Comparison of ENCODE assay signal across 25 cellular contexts in the genomic region with DNA sequence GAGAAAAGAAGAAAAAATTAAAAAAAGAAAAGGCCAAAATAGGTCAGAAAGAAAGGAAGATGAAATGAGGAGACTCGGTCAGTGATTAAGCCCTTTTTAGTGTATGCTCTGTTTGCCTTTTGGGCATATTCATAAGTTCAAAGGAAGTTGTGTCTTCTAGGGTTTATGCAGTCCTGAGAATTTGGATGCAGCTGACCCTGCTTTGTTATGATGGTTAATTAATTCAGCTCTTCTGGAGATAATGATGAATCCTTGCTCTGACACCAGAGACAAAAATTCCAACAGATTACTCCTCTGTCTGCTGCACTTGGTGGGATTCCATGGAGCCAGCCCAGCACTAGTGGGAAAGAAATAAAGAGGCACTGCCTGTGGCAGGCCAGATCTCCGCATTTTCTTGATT. TPM values are rescaled to one million over a fixed set of nuclear protein-coding genes. Genes with fewer than 3 reads are reported as not detected.
DNase-seq lines count a peak whose midpoint lies in the region; ATAC-seq, FAIRE-seq and TF ChIP-seq lines count a peak whose summit lies in the region.
"Had no signal": no experiment of that assay in that cellular context is flagged by ENCODE, and none has a peak within 500 bp of the region (broad histone marks: within the 10 kb centered on the region; RNA-seq: fewer than 3 reads in every experiment).

No MANE protein-coding gene starts in this region.

- H3K36me3 ChIP-seq in GM23248 (ENCODE audit: low read depth) (no peaks in the 10 kb centered on the region), H1 (ENCODE audit: control insufficient read depth in 2 of 4, insufficient read depth in 4 of 4, low read length in 3 of 4) (no peaks in the 10 kb centered on the region), mesendoderm (ENCODE audit: control insufficient read depth, insufficient read depth, low read length) (no peaks in the 10 kb centered on the region)
- H3K36me3 ChIP-seq: BE2C; BLaER1 treated with 17β-estradiol and CSF1 and Interleukin-3, amounts not matched to agents 10 nM and 100 nM; HAP-1 had no signal

- ATAC-seq in GM18520 (IDR thresholded peaks at IDR 0.05; ENCODE audit: unreplicated experiment), result no peak

- no peak overlapping the region for H2BK5ac ChIP-seq in H1 (ENCODE audit: low read depth, low read length)
- no peak overlapping the region for H2BK5ac ChIP-seq in mesendoderm (ENCODE audit: low read length)

- H3K14ac ChIP-seq in H1 (ENCODE audit: insufficient read length), result no peak overlapping the region

- CTCF ChIA-PET in H1 (lab: Charles Lee; ENCODE audit: partially characterized antibody) (interaction anchor here (0.5 to 10.7 kb wide), 31 partner anchors 8 to 360 kb away, joined by 3 to 290 read pairs (median 6); a partner anchor contains a TSS), MCF 10A (lab: Yijun Ruan, JAX) (interaction anchor here (0.6 to 12.2 kb wide), 38 partner anchors 8 to 233 kb away, joined by 3 to 766 read pairs (median 6); a partner anchor contains a TSS)

- H3K79me1 ChIP-seq in H1 (ENCODE audit: low read depth, low read length), result no peaks in the 10 kb centered on the region
- no peaks in the 10 kb centered on the region for H3K79me1 ChIP-seq in mesendoderm (ENCODE audit: low read length)

- H3K27ac ChIP-seq in GM23248, result no peak overlapping the region
- H3K27ac ChIP-seq in H1 (ENCODE audit: low read depth, low read length), result no peak overlapping the region
- no peak overlapping the region for H3K27ac ChIP-seq in mesendoderm (ENCODE audit: low read depth, low read length)
- H3K27ac ChIP-seq: A549; BLaER1 treated with 17β-estradiol and CSF1 and Interleukin-3, amounts not matched to agents 10 nM and 100 nM had no signal

- H3K4me1 Mint-ChIP-seq in MCF 10A (ENCODE audit: insufficient read depth, unreplicated experiment), result peaks cover 5% of the 10 kb centered on the region

- TF ChIP-seq CTCF in H1 (IDR thresholded peaks at IDR 0.05; ENCODE audit: control extremely low read depth in 1 of 3, insufficient read depth in 1 of 3, low read depth in 1 of 3, low read length in 3 of 3) (no peak), MCF 10A (IDR thresholded peaks at IDR 0.05; ENCODE audit: unreplicated experiment) (no peak)

- no peaks in the 10 kb centered on the region for H3K23me2 ChIP-seq in H1 (ENCODE audit: low read depth, low read length)

- H2AK5ac ChIP-seq in H1 (ENCODE audit: low read depth, low read length) (no peak overlapping the region), mesendoderm (ENCODE audit: low read length) (no peak overlapping the region)

- no peak overlapping the region for H2BK20ac ChIP-seq in H1 (ENCODE audit: low read length)

- no peak for TF ChIP-seq RAD21 in H1 (IDR thresholded peaks at IDR 0.05 in 1 of 2, conservative IDR thresholded peaks at IDR 0.05 in 1 of 2; ENCODE audit: low read depth in 2 of 2, low read length in 2 of 2)

- H4K20me1 ChIP-seq in GM23248 (ENCODE audit: insufficient read depth) (no peaks in the 10 kb centered on the region), H1 (replicated peaks in 1 of 2; ENCODE audit: control insufficient read depth in 1 of 2, insufficient read depth in 2 of 2, low read length in 2 of 2) (no peaks in the 10 kb centered on the region)
- H4K20me1 ChIP-seq: BLaER1 treated with 17β-estradiol and CSF1 and Interleukin-3, amounts not matched to agents 10 nM and 100 nM had no signal

- BruUV-seq in MCF 10A (replicated peaks; lab: Mats Ljungman, UMichigan), result no TSS peak

- no peak overlapping the region for H4K91ac ChIP-seq in H1 (replicated peaks; ENCODE audit: insufficient read length, low read length)

- H3K9ac ChIP-seq in GM23248 (no peak overlapping the region), H1 (replicated peaks in 1 of 4; ENCODE audit: extremely low read depth in 1 of 4, low read depth in 3 of 4, low read length in 3 of 4) (no peak overlapping the region), mesendoderm (ENCODE audit: low read length) (no peak overlapping the region)
- H3K9ac ChIP-seq: BLaER1 treated with 17β-estradiol and CSF1 and Interleukin-3, amounts not matched to agents 10 nM and 100 nM had no signal

- H3K4me2 ChIP-seq in GM23248 (ENCODE audit: unreplicated experiment), result no peak overlapping the region
- no peak overlapping the region for H3K4me2 ChIP-seq in H1 (ENCODE audit: insufficient read depth in 1 of 2, low read depth in 2 of 2, low read length in 2 of 2)
- no peak overlapping the region for H3K4me2 ChIP-seq in mesendoderm (ENCODE audit: low read length)
- H3K4me2 ChIP-seq: A549; BLaER1 treated with 17β-estradiol and CSF1 and Interleukin-3, amounts not matched to agents 10 nM and 100 nM had no signal

- in situ Hi-C loops in GM23248 (cut with MboI), result no loop called here

- H3K9me3 ChIP-seq in GM23248 (ENCODE audit: low read depth) (no peaks in the 10 kb centered on the region), H1 (ENCODE audit: insufficient read depth in 2 of 2, low read depth in 1 of 2, low read length in 1 of 2) (no peaks in the 10 kb centered on the region)
- H3K9me3 ChIP-seq: A549, BE2C, Caco-2, HAP-1 had no signal

- H3K4me3 Mint-ChIP-seq in MCF 10A (ENCODE audit: unreplicated experiment), result no peak overlapping the region
- H3K4me3 Mint-ChIP-seq: CD14-positive monocyte; CD4-positive, alpha-beta T cell; HFFc6 had no signal

- 55 to 60% methylated on average over 2 of the region's 2 CpGs for WGBS in GM23248 (ENCODE audit: low coverage in 1 of 2, low lambda C conversion rate in 2 of 2, missing lambda C conversion rate in 2 of 2), 2 experiments
- WGBS in H1 (ENCODE audit: extremely low coverage in 1 of 2, insufficient coverage in 1 of 2, insufficient read length in 1 of 2, insufficient replicate concordance in 2 of 2, low coverage in 1 of 2, low lambda C conversion rate in 2 of 2, missing lambda C conversion rate in 1 of 2), 2 experiments, result 82% methylated on average over 2 of the region's 2 CpGs; no CpG with 5 or more reads in 1 of the 2 experiments
- no CpG with 5 or more reads among the region's 2 CpGs for WGBS in mesendoderm (ENCODE audit: extremely low coverage, insufficient coverage, low lambda C conversion rate)

- H3K4me1 ChIP-seq in GM23248 (ENCODE audit: insufficient read depth) (0 out of 2 replicates have a peak, but pooled peaks cover 4% of the 10 kb centered on the region), H1 (replicated peaks in 1 of 4; ENCODE audit: control insufficient read depth in 3 of 4, insufficient read depth in 4 of 4, low read length in 3 of 4) (peaks cover 0 to 2% (median under 1%) of the 10 kb centered on the region in 4 experiments; a peak in 5 of 7 replicates), mesendoderm (ENCODE audit: control insufficient read depth, low read depth, low read length) (no peaks in the 10 kb centered on the region)
- H3K4me1 ChIP-seq: BE2C, Caco-2, HAP-1 had no signal

- H4K8ac ChIP-seq in H1 (ENCODE audit: extremely low read depth, insufficient read depth, low read length) (no peak overlapping the region), mesendoderm (ENCODE audit: low read depth, low read length) (no peak overlapping the region)

- TF ChIP-seq EP300 in H1 (IDR thresholded peaks at IDR 0.05; ENCODE audit: borderline replicate concordance in 1 of 2, low read depth in 2 of 2, low read length in 2 of 2), result no peak

- H3K4me3 ChIP-seq in GM23248, result no peak overlapping the region
- no peak overlapping the region for H3K4me3 ChIP-seq in H1 (ENCODE audit: extremely low read depth in 1 of 4, insufficient read depth in 2 of 4, low read depth in 3 of 4, low read length in 4 of 4)
- no peak overlapping the region for H3K4me3 ChIP-seq in mesendoderm (ENCODE audit: low read length)
- H3K4me3 ChIP-seq: A549; BLaER1 treated with 17β-estradiol and CSF1 and Interleukin-3, amounts not matched to agents 10 nM and 100 nM; HAP-1 had no signal

- H2BK12ac ChIP-seq in H1 (ENCODE audit: low read depth, low read length), result no peak overlapping the region

- H3K18ac ChIP-seq in H1 (ENCODE audit: extremely low read depth, low read length) (no peak overlapping the region), mesendoderm (ENCODE audit: low read length) (no peak overlapping the region)

- no peaks in the 10 kb centered on the region for H3K27me3 Mint-ChIP-seq in MCF 10A (ENCODE audit: insufficient read depth, unreplicated experiment)
- H3K27me3 Mint-ChIP-seq: CD4-positive, alpha-beta T cell had no signal

- no peaks in the 10 kb centered on the region for H3K9me3 Mint-ChIP-seq in MCF 10A (ENCODE audit: unreplicated experiment)
- H3K9me3 Mint-ChIP-seq: CD14-positive monocyte; CD4-positive, alpha-beta T cell; HFFc6 had no signal

- intact Hi-C loops in MCF 10A (cut with micrococcal nuclease), result loop anchor here (1.0 to 5.0 kb wide), 3 partner anchors 68 to 111 kb away; a partner anchor contains a TSS

- FAIRE-seq in H1 (lab: Jason Lieb, UNC), result no peak
- FAIRE-seq: A549, GM12891, GM18507, H54 had no signal

- DNase-seq in COLO829 (ENCODE audit: low spot score), result peak; percentile 59
- no peak for DNase-seq in GM23248
- DNase-seq in H1 (ENCODE audit: low read depth in 1 of 2, low spot score in 2 of 2), result peak in 1 of 2 experiments; percentile 31
- DNase-seq in mesendoderm, result no peak
- no peak for DNase-seq in MCF 10A (ENCODE audit: unreplicated experiment)
- no peak for DNase-seq in stimulated activated CD4-positive, alpha-beta T cell treated with anti-CD3 and anti-CD28 coated beads, Interleukin-4, amount 100 ng/mL, for 1 hour
- no peak for DNase-seq in DMS 273 treated with DMSO at 0.1 percent for 48 hours (lab: John Stamatoyannopoulos, UW)
- DNase-seq: 8988T; ACHN; AML-193; BE2C; Caco-2; CD4-positive, alpha-beta T cell; DMS79; EL; GDM1; HFFc6 had no signal

- H3K9me2 ChIP-seq in GM23248 (ENCODE audit: insufficient read depth), result no peaks in the 10 kb centered on the region

- POLR2A ChIA-PET in H1 (lab: Charles Lee; ENCODE audit: partially characterized antibody), result interaction anchor here (1.0 to 1.6 kb wide), 2 partner anchors 58 to 349 kb away, joined by 3 read pairs; no protein-coding TSS in a partner anchor
- POLR2A ChIA-PET in MCF 10A (lab: Yijun Ruan, JAX), result interaction anchor here (0.6 to 7.5 kb wide), 9 partner anchors 12 to 93 kb away, joined by 3 to 78 read pairs (median 4); a partner anchor contains a TSS

- H2BK120ac ChIP-seq in H1 (replicated peaks; ENCODE audit: low read depth, low read length) (no peak overlapping the region), mesendoderm (ENCODE audit: low read depth, low read length) (no peak overlapping the region)

- no peak overlapping the region for H3K27ac Mint-ChIP-seq in MCF 10A (ENCODE audit: low read depth, unreplicated experiment)
- H3K27ac Mint-ChIP-seq: CD4-positive, alpha-beta T cell; HFFc6 had no signal

- H4K5ac ChIP-seq in H1 (ENCODE audit: insufficient read length, low read depth, low read length), result no peak overlapping the region
- no peak overlapping the region for H4K5ac ChIP-seq in mesendoderm (ENCODE audit: low read length)

- TF ChIP-seq POLR2A in H1 (IDR thresholded peaks at IDR 0.05; ENCODE audit: control extremely low read depth in 1 of 2, low read depth in 2 of 2, low read length in 2 of 2), result no peak

- no peaks in the 10 kb centered on the region for H3K79me2 ChIP-seq in GM23248 (ENCODE audit: insufficient read depth)
- H3K79me2 ChIP-seq in H1 (ENCODE audit: control insufficient read depth in 1 of 2, insufficient read depth in 2 of 2, low read length in 2 of 2), result no peaks in the 10 kb centered on the region
- H3K79me2 ChIP-seq in mesendoderm (ENCODE audit: control insufficient read depth, insufficient read depth, low read length), result no peaks in the 10 kb centered on the region

- 0 out of 2 replicates have a peak, but pooled peaks cover 4% of the 10 kb centered on the region for H3F3A ChIP-seq in GM23248 (ENCODE audit: insufficient read depth)

- H2AFZ ChIP-seq in GM23248 (peak overlapping the region; percentile 29; the same call in 1 of the 2 replicates), H1 (ENCODE audit: low read length) (peak overlapping the region; percentile 32; the same call in 1 of the 2 replicates)

- H3K4ac ChIP-seq in H1 (replicated peaks; ENCODE audit: insufficient read length, low read depth, low read length) (no peak overlapping the region), mesendoderm (ENCODE audit: low read depth, low read length) (peak overlapping the region; percentile 25)

- no peaks in the 10 kb centered on the region for H3K27me3 ChIP-seq in GM23248 (replicated peaks; ENCODE audit: insufficient read depth)
- no peaks in the 10 kb centered on the region for H3K27me3 ChIP-seq in H1 (replicated peaks in 1 of 4; ENCODE audit: control insufficient read depth in 3 of 4, extremely low read depth in 1 of 4, insufficient read depth in 3 of 4, low read length in 3 of 4)
- H3K27me3 ChIP-seq in mesendoderm (ENCODE audit: insufficient read depth, low read length, poor library complexity), result no peaks in the 10 kb centered on the region

- no peak overlapping the region for H2BK15ac ChIP-seq in H1 (ENCODE audit: low read length)
- no peak overlapping the region for H2BK15ac ChIP-seq in mesendoderm (replicated peaks; ENCODE audit: low read depth)

- H3K23ac ChIP-seq in H1 (ENCODE audit: insufficient read length) (no peak overlapping the region), mesendoderm (ENCODE audit: low read length) (no peak overlapping the region)

- H3K36me3 Mint-ChIP-seq in MCF 10A (ENCODE audit: insufficient read depth, unreplicated experiment), result no peaks in the 10 kb centered on the region
- H3K36me3 Mint-ChIP-seq: CD14-positive monocyte had no signal

- H3K56ac ChIP-seq in H1 (replicated peaks; ENCODE audit: insufficient read length, low read depth, low read length), result no peak overlapping the region
- H3K56ac ChIP-seq in mesendoderm (ENCODE audit: low read length), result no peak overlapping the region

RNA-seq across cellular contexts. Expression of a gene that starts 4.5 kb away (rescaled TPM):
- total RNA-seq in GM23248 (2014; rRNA removed; shearing (Covaris generic)), result 2.7 and 6.7 TPM in 2 replicates
- 9.8 and 9.9 TPM in 2 replicates for polyA plus RNA-seq in GM23248 (2016; fragmentation: Nextera tagmentation; extraction: Ambion mirVana)
- 204 and 209 TPM in 2 replicates for total RNA-seq in H1 (2021; fragmentation: NEBNext Ultra II Directional; extraction: Animal tissue kit (Norgen Biotek cat#: 25700))
- polyA plus RNA-seq in H1 (2011; rRNA removed), result 181 and 182 TPM in 2 replicates
- 72.1 TPM for polyA plus RNA-seq in H1 (2011; cell fraction: cytosol; rRNA removed)
- 146 TPM for polyA plus RNA-seq in H1 (2011; cell fraction: nucleus; rRNA removed)
- 162 to 194 TPM (median 173 TPM) in 4 replicates for polyA plus RNA-seq in H1 (2012, experiment 1 of 2)
- 152 TPM for polyA plus RNA-seq in H1 (2012, experiment 2 of 2)
- polyA plus RNA-seq in H1 (2013, experiment 1 of 2), result 383 TPM
- 341 TPM for polyA plus RNA-seq in H1 (2013, experiment 2 of 2)
- 234 and 286 TPM in 2 replicates for polyA minus RNA-seq in H1 (2011; rRNA and poly(A)+ RNA removed)
- polyA minus RNA-seq in H1 (2011; cell fraction: cytosol; rRNA and poly(A)+ RNA removed), result 176 TPM
- 79.9 TPM for polyA minus RNA-seq in H1 (2011; cell fraction: nucleus; rRNA and poly(A)+ RNA removed)
- 73.0 TPM for polyA plus RNA-seq in mesendoderm (2013, experiment 1 of 2)
- 73.7 TPM for polyA plus RNA-seq in mesendoderm (2013, experiment 2 of 2)
- total RNA-seq in MCF 10A (2022), result 1.5 and 2.4 TPM in 2 replicates

RNA-seq across cellular contexts. Expression of a gene that starts 49.8 kb away (rescaled TPM):
- not detected in 2 replicates for total RNA-seq in GM23248 (2014; rRNA removed; shearing (Covaris generic))
- not detected in 2 replicates for polyA plus RNA-seq in GM23248 (2016; fragmentation: Nextera tagmentation; extraction: Ambion mirVana)
- total RNA-seq in H1 (2021; fragmentation: NEBNext Ultra II Directional; extraction: Animal tissue kit (Norgen Biotek cat#: 25700)), result 1.2 TPM in 1 of 2 replicates, not detected in the other
- 0.36 and 0.95 TPM in 2 replicates for polyA plus RNA-seq in H1 (2011; rRNA removed)
- polyA plus RNA-seq in H1 (2011; cell fraction: cytosol; rRNA removed), result 0.32 TPM
- polyA plus RNA-seq in H1 (2011; cell fraction: nucleus; rRNA removed), result 0.36 TPM
- polyA plus RNA-seq in H1 (2012, experiment 1 of 2), result 0.20 to 1.1 TPM (median 0.38 TPM) in 3 of 4 replicates, not detected in the other
- 0.20 TPM for polyA plus RNA-seq in H1 (2012, experiment 2 of 2)
- polyA plus RNA-seq in H1 (2013, experiment 1 of 2), result 0.34 TPM
- 0.55 TPM for polyA plus RNA-seq in H1 (2013, experiment 2 of 2)
- polyA minus RNA-seq in H1 (2011; rRNA and poly(A)+ RNA removed), result 0.44 and 0.95 TPM in 2 replicates
- polyA minus RNA-seq in H1 (2011; cell fraction: cytosol; rRNA and poly(A)+ RNA removed), result not detected
- polyA minus RNA-seq in H1 (2011; cell fraction: nucleus; rRNA and poly(A)+ RNA removed), result not detected
- 0.37 TPM for polyA plus RNA-seq in mesendoderm (2013, experiment 1 of 2)
- 0.14 TPM for polyA plus RNA-seq in mesendoderm (2013, experiment 2 of 2)
- not detected in 2 replicates for total RNA-seq in MCF 10A (2022)
- total RNA-seq: Caco-2; CD4-positive, alpha-beta T cell; HFFc6 had no signal
- polyA plus RNA-seq: A549, CD14-positive monocyte had no signal

Comparison
In these comparisons a context has a peak if more than half of its experiments do, and no peak if none do; other contexts are left out.
1. RNA of a gene that starts 4.5 kb away (total RNA-seq): 204 to 209 TPM in H1; 2.7 to 6.7 TPM in GM23248 and 1.5 to 2.4 TPM in MCF 10A; every median in the first group is over 10 times any median in the second.